In the genomic region with DNA sequence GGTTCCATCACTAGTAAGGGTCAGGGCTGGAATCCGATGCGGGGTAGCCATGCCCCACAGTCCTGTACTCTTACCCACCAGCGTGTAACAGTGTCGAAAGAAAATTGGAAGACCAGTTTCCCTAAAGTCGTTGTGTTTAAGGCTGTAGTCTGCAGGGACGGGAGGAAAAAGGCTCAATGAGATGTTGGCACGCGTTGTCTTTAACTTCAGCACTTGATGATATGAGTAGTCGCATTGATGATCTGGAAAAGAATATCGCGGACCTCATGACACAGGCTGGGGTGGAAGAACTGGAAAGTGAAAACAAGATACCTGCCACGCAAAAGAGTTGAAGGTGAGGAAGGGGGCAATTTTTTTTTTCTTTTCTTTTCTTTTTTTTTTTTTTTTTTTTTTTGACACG, we compare ENCODE assay signal across 9 cellular contexts. TPM values are rescaled to one million over a fixed set of nuclear protein-coding genes. Genes with fewer than 3 reads are reported as not detected.
DNase-seq lines count a peak whose midpoint lies in the region; ATAC-seq and TF ChIP-seq lines count a peak whose summit lies in the region.
"Had no signal": no experiment of that assay in that cellular context is flagged by ENCODE, and none has a peak within 500 bp of the region (broad histone marks: within the 10 kb centered on the region; RNA-seq: fewer than 3 reads in every experiment).

No MANE protein-coding gene starts in this region.

- no peak overlapping the region for H3K27ac ChIP-seq in colonic mucosa
- peak overlapping the region; percentile 87 for H3K27ac ChIP-seq in naive thymus-derived CD4-positive, alpha-beta T cell (ENCODE audit: low read depth, low read length)

- H3K9ac ChIP-seq in colonic mucosa (ENCODE audit: low read depth in 2 of 2, low read length in 2 of 2) = peak overlapping the region; percentile 89 to 95

- H3K4me3 ChIP-seq in AG04449 (ENCODE audit: low read depth, low read length) (peak overlapping the region; percentile 91), colonic mucosa (peak overlapping the region; percentile 98)
- peak overlapping the region; percentile 90 for H3K4me3 ChIP-seq in naive thymus-derived CD4-positive, alpha-beta T cell (ENCODE audit: low read length)

- H3K4me1 ChIP-seq in colonic mucosa = peaks cover 4% of the 10 kb centered on the region
- H3K4me1 ChIP-seq in naive thymus-derived CD4-positive, alpha-beta T cell (ENCODE audit: control insufficient read depth in 2 of 2, insufficient read depth in 2 of 2, low read length in 2 of 2) = peaks cover 9 to 21% of the 10 kb centered on the region in 2 donors

- no peak for DNase-seq in AG04449 (ENCODE audit: low read depth, low spot score)
- DNase-seq in colonic mucosa = no peak
- no peak for DNase-seq in naive thymus-derived CD4-positive, alpha-beta T cell
- DNase-seq in NCI-H1436 (lab: John Stamatoyannopoulos, UW) = no peak
- no peak for DNase-seq in NCI-H2227 (lab: John Stamatoyannopoulos, UW; ENCODE audit: unreplicated experiment)
- DNase-seq: activated CD8-positive, alpha-beta memory T cell treated with anti-CD3 and anti-CD28 coated beads, Interleukin-2, amount 50 U/mL, for 4 hours had no signal

- no peak for ATAC-seq in naive thymus-derived CD4-positive, alpha-beta T cell
- ATAC-seq in GM19397 (IDR thresholded peaks at IDR 0.05; ENCODE audit: unreplicated experiment) (no peak), GM21423 (IDR thresholded peaks at IDR 0.05; ENCODE audit: unreplicated experiment) (no peak)

- CTCF ChIA-PET in AG04449 (lab: Yijun Ruan, JAX) = interaction anchor here (0.6 to 1.7 kb wide), 2 partner anchors 14 to 80 kb away, joined by 3 to 4 read pairs; no protein-coding TSS in a partner anchor
- CTCF ChIA-PET in naive thymus-derived CD4-positive, alpha-beta T cell (lab: Charles Lee) = no interaction called here

- peaks cover 4% of the 10 kb centered on the region for H3K36me3 Mint-ChIP-seq in IgD-negative memory B cell
- H3K36me3 Mint-ChIP-seq in naive thymus-derived CD4-positive, alpha-beta T cell = peaks cover 0 to 17% (median 14%) of the 10 kb centered on the region in 5 donors

- H3K9me3 Mint-ChIP-seq in IgD-negative memory B cell = peaks cover 2 to 7% (median 4%) of the 10 kb centered on the region in 3 donors
- peaks cover 0 to 3% (median 0%) of the 10 kb centered on the region in 11 donors for H3K9me3 Mint-ChIP-seq in naive thymus-derived CD4-positive, alpha-beta T cell

- no peaks in the 10 kb centered on the region for H3K36me3 ChIP-seq in colonic mucosa
- H3K36me3 ChIP-seq in naive thymus-derived CD4-positive, alpha-beta T cell (ENCODE audit: control insufficient read depth in 2 of 3, insufficient read depth in 3 of 3, low read length in 3 of 3) = peaks cover 0 to 30% (median 3%) of the 10 kb centered on the region in 3 experiments

- intact Hi-C loops in colonic mucosa (cut with DNase I) = no loop called here
- intact Hi-C loops in naive thymus-derived CD4-positive, alpha-beta T cell (cut with micrococcal nuclease) = loop anchor here (2.0 to 5.0 kb wide), 2 partner anchors 18 to 698 kb away; no protein-coding TSS in a partner anchor

- peak overlapping the region; percentile 94 to 98 (median 96) for H3K27ac Mint-ChIP-seq in IgD-negative memory B cell
- H3K27ac Mint-ChIP-seq in naive thymus-derived CD4-positive, alpha-beta T cell = peak overlapping the region in 8 of 9 donors; percentile 29 to 97 (median 93)

- H3K27me3 ChIP-seq in colonic mucosa = no peaks in the 10 kb centered on the region
- no peaks in the 10 kb centered on the region for H3K27me3 ChIP-seq in naive thymus-derived CD4-positive, alpha-beta T cell (ENCODE audit: control insufficient read depth in 2 of 2, insufficient read depth in 2 of 2, low read length in 2 of 2)

- POLR2A ChIA-PET in AG04449 (lab: Yijun Ruan, JAX) = interaction anchor here (0.6 to 0.9 kb wide), 2 partner anchors 119 to 155 kb away, joined by 3 read pairs; no protein-coding TSS in a partner anchor
- POLR2A ChIA-PET in naive thymus-derived CD4-positive, alpha-beta T cell (lab: Charles Lee) = no interaction called here

- H3K27me3 Mint-ChIP-seq in IgD-negative memory B cell = no peaks in the 10 kb centered on the region
- no peaks in the 10 kb centered on the region for H3K27me3 Mint-ChIP-seq in naive thymus-derived CD4-positive, alpha-beta T cell

- peak overlapping the region; percentile 89 to 98 (median 98) for H3K4me3 Mint-ChIP-seq in IgD-negative memory B cell
- peak overlapping the region; percentile 91 to 99 (median 97) for H3K4me3 Mint-ChIP-seq in naive thymus-derived CD4-positive, alpha-beta T cell

- H3K9me3 ChIP-seq in colonic mucosa = no peaks in the 10 kb centered on the region
- H3K9me3 ChIP-seq in naive thymus-derived CD4-positive, alpha-beta T cell (ENCODE audit: control insufficient read depth in 2 of 3, low read length in 3 of 3) = no peaks in the 10 kb centered on the region

- TF ChIP-seq CTCF in AG04449 (IDR thresholded peaks at IDR 0.05; ENCODE audit: insufficient read depth, low read length, missing control alignments) (no peak), colonic mucosa (IDR thresholded peaks at IDR 0.05) (no peak)

- H3K4me1 Mint-ChIP-seq in IgD-negative memory B cell = peaks cover 42 to 47% (median 44%) of the 10 kb centered on the region in 3 donors
- H3K4me1 Mint-ChIP-seq in naive thymus-derived CD4-positive, alpha-beta T cell = peaks cover 19 to 55% (median 48%) of the 10 kb centered on the region in 7 donors

RNA-seq across cellular contexts. Expression of a gene that starts 1.3 kb away (rescaled TPM):
- 41.4 TPM for polyA plus RNA-seq in IgD-negative memory B cell
- total RNA-seq in colonic mucosa = 100 to 1,000 TPM; 112 to 134 TPM
- 10 to 100 TPM; 20.6 to 78.3 (median 32.3) TPM for total RNA-seq in naive thymus-derived CD4-positive, alpha-beta T cell
- polyA plus RNA-seq in naive thymus-derived CD4-positive, alpha-beta T cell = 10 to 100 TPM in 1 of 2 donors, 1 to 10 TPM in 1; 5.9 to 28.3 TPM
